ENCODE assay signal across 25 cellular contexts in genomic region chr11:9267680-9268079, GRCh38. TPM values are rescaled to one million over a fixed set of nuclear protein-coding genes. Genes with fewer than 3 reads are reported as not detected.
DNase-seq lines count a peak whose midpoint lies in the region; ATAC-seq, FAIRE-seq and TF ChIP-seq lines count a peak whose summit lies in the region.
"Had no signal": no experiment of that assay in that cellular context is flagged by ENCODE, and none has a peak within 500 bp of the region (broad histone marks: within the 10 kb centered on the region; RNA-seq: fewer than 3 reads in every experiment).

No MANE protein-coding gene starts in this region.

- TF ChIP-seq EP300 in HepG2 (IDR thresholded peaks at IDR 0.05; ENCODE audit: low read depth in 2 of 2, low read length in 2 of 2) (no peak), HepG2 (CRISPR knock-in tag; IDR thresholded peaks at IDR 0.05; ENCODE audit: borderline replicate concordance) (no peak), K562 (IDR thresholded peaks at IDR 0.05; ENCODE audit: low read length) (no peak)

- no peak overlapping the region for H2BK5ac ChIP-seq in mesenchymal stem cell (ENCODE audit: low read depth, low read length, poor library complexity, severe bottlenecking)

- no peaks in the 10 kb centered on the region; a peak in 1 of 5 replicates for H3K27me3 ChIP-seq in HepG2 (ENCODE audit: control insufficient read depth in 1 of 2, insufficient read depth in 2 of 2, low read length in 2 of 2)
- no peaks in the 10 kb centered on the region for H3K27me3 ChIP-seq in right lobe of liver
- no peaks in the 10 kb centered on the region for H3K27me3 ChIP-seq in K562 (ENCODE audit: control insufficient read depth in 2 of 2, insufficient read depth in 2 of 2, low read length in 2 of 2)
- H3K27me3 ChIP-seq in mesenchymal stem cell (ENCODE audit: control insufficient read depth in 1 of 2, insufficient read depth in 1 of 2, low read length in 2 of 2) = no peaks in the 10 kb centered on the region
- H3K27me3 ChIP-seq in upper lobe of right lung = no peaks in the 10 kb centered on the region
- H3K27me3 ChIP-seq: SJCRH30 had no signal

- no peak overlapping the region for H3K4me3 ChIP-seq in HepG2 (replicated peaks in 1 of 3; ENCODE audit: insufficient read depth in 1 of 3, low read depth in 2 of 3, low read length in 3 of 3)
- H3K4me3 ChIP-seq in right lobe of liver = no peak overlapping the region
- no peak overlapping the region for H3K4me3 ChIP-seq in K562
- H3K4me3 ChIP-seq in mesenchymal stem cell (ENCODE audit: insufficient read depth in 1 of 2, low read depth in 1 of 2, low read length in 2 of 2) = no peak overlapping the region
- H3K4me3 ChIP-seq in upper lobe of right lung = no peak overlapping the region
- H3K4me3 ChIP-seq: GM23248, PC-9, SJCRH30 had no signal

- H3K23ac ChIP-seq in mesenchymal stem cell (ENCODE audit: low read length in 2 of 2) = no peak overlapping the region

- no peaks in the 10 kb centered on the region for H3K9me1 ChIP-seq in K562 (ENCODE audit: control insufficient read depth, insufficient read depth, low read length)

- H4K8ac ChIP-seq in mesenchymal stem cell (ENCODE audit: low read length) = no peak overlapping the region

- TF ChIP-seq CTCF in HepG2 (CRISPR knock-in tag; IDR thresholded peaks at IDR 0.05) (no peak), right lobe of liver (IDR thresholded peaks at IDR 0.05) (no peak), K562 (IDR thresholded peaks at IDR 0.05 in 2 of 3, conservative IDR thresholded peaks at IDR 0.05 in 1 of 3; ENCODE audit: insufficient read depth in 2 of 3, low read depth in 1 of 3, low read length in 3 of 3) (no peak), upper lobe of right lung (IDR thresholded peaks at IDR 0.05) (no peak)

- CTCF ChIA-PET in HepG2 (lab: Yijun Ruan, JAX; ENCODE audit: low intra/inter-chr PET ratio, low total read pairs) = no interaction called here
- CTCF ChIA-PET in K562 (lab: Yijun Ruan, JAX; ENCODE audit: low intra/inter-chr PET ratio) = no interaction called here

- H3K4me1 ChIP-seq in HepG2 (ENCODE audit: insufficient read depth, low read length) = peaks cover 32% of the 10 kb centered on the region
- no peaks in the 10 kb centered on the region for H3K4me1 ChIP-seq in right lobe of liver
- peaks cover 5 to 21% of the 10 kb centered on the region in 2 experiments; a peak in 4 of 5 replicates for H3K4me1 ChIP-seq in K562 (replicated peaks in 1 of 2; ENCODE audit: control insufficient read depth in 2 of 2, insufficient read depth in 2 of 2, low read length in 2 of 2)
- H3K4me1 ChIP-seq in mesenchymal stem cell (ENCODE audit: control insufficient read depth, insufficient read depth, low read depth, low read length) = peaks cover 10% of the 10 kb centered on the region
- H3K4me1 ChIP-seq in upper lobe of right lung = no peaks in the 10 kb centered on the region

- no peak overlapping the region for H2AK5ac ChIP-seq in mesenchymal stem cell (ENCODE audit: low read length, severe bottlenecking)

- DNase-seq in HepG2 (ENCODE audit: low spot score) (no peak), right lobe of liver (no peak), K562 (ENCODE audit: extremely low read depth in 1 of 4, low spot score in 3 of 4) (no peak), mesenchymal stem cell (no peak), amniotic stem cell (lab: John Stamatoyannopoulos, UW) (no peak), upper lobe of right lung (no peak), GM19240 (ENCODE audit: insufficient read length, low spot score) (no peak)
- DNase-seq: DMS153; DND-41; GM23248; KBM-7; NCI-H1105 treated with DMSO at 0.1 percent for 48 hours; NCI-H146; NCI-H2029; NCI-H446; NCI-H524 treated with DMSO at 0.1 percent for 48 hours; NCI-H82; NK-92 treated with Interleukin-12 subunit alpha and Interleukin-12 subunit beta, amount 100 ng/mL, for 24 hours; PC-9; SJCRH30 had no signal

- no peak for TF ChIP-seq RAD21 in HepG2 (CRISPR knock-in tag; IDR thresholded peaks at IDR 0.05)
- TF ChIP-seq RAD21 in K562 (CRISPR knock-in tag; conservative IDR thresholded peaks at IDR 0.05 in 1 of 2, IDR thresholded peaks at IDR 0.05 in 1 of 2) = no peak

- BruUV-seq in HepG2 (replicated peaks; lab: Mats Ljungman, UMichigan) (no TSS peak), K562 (replicated peaks; lab: Mats Ljungman, UMichigan) (no TSS peak)

- intact Hi-C loops in HepG2 (cut with micrococcal nuclease; ENCODE audit: unreplicated experiment) = loop anchor here (5.0 to 10.0 kb wide), 2 partner anchors 45 to 117 kb away; partner anchors contain the start of genes IPO7 and TMEM41B
- intact Hi-C loops in right lobe of liver (cut with DNase I) = no loop called here
- intact Hi-C loops in K562 (cut with micrococcal nuclease) = loop anchor here (5.0 kb wide), 1 partner anchor 100 kb away; no protein-coding TSS in a partner anchor
- intact Hi-C loops in upper lobe of right lung (cut with DNase I) = no loop called here

- H3K4ac ChIP-seq in mesenchymal stem cell (ENCODE audit: low read depth in 1 of 2, low read length in 2 of 2) = no peak overlapping the region

- H3K27ac ChIP-seq in HepG2 (ENCODE audit: extremely low read length, insufficient read depth, low read length) = no peak overlapping the region
- no peak overlapping the region for H3K27ac ChIP-seq in right lobe of liver
- no peak overlapping the region for H3K27ac ChIP-seq in K562 (ENCODE audit: extremely low read depth, low read depth, low read length)
- H3K27ac ChIP-seq in mesenchymal stem cell (ENCODE audit: low read length, poor library complexity, severe bottlenecking) = no peak overlapping the region
- no peak overlapping the region for H3K27ac ChIP-seq in upper lobe of right lung
- H3K27ac ChIP-seq: GM23248, PC-9, SJCRH30 had no signal

- TF ChIP-seq POLR2A in HepG2 (IDR thresholded peaks at IDR 0.05; ENCODE audit: insufficient read depth in 1 of 2, low read depth in 2 of 2, low read length in 2 of 2) = no peak
- no peak for TF ChIP-seq POLR2A in right lobe of liver (IDR thresholded peaks at IDR 0.05)
- no peak for TF ChIP-seq POLR2A in K562 (conservative IDR thresholded peaks at IDR 0.05)

- H3K79me1 ChIP-seq in mesenchymal stem cell (replicated peaks; ENCODE audit: low read length, poor library complexity, severe bottlenecking) = no peaks in the 10 kb centered on the region

- H3K9ac ChIP-seq in HepG2 (ENCODE audit: insufficient read depth, low read depth, low read length) (no peak overlapping the region), K562 (ENCODE audit: insufficient read depth in 1 of 2, low read depth in 2 of 2, low read length in 2 of 2) (no peak overlapping the region), mesenchymal stem cell (ENCODE audit: low read length) (no peak overlapping the region)
- H3K9ac ChIP-seq: GM23248 had no signal

- no peak overlapping the region for H4K91ac ChIP-seq in mesenchymal stem cell (ENCODE audit: low read length)

- no peak overlapping the region for H2BK12ac ChIP-seq in mesenchymal stem cell (ENCODE audit: low read length in 2 of 2)

- H3K14ac ChIP-seq in mesenchymal stem cell (ENCODE audit: low read length in 2 of 2) = no peak overlapping the region

- POLR2A ChIA-PET in HepG2 (lab: Yijun Ruan, JAX) = interaction anchor here (3.1 kb wide), 1 partner anchor 47 kb away, joined by 11 read pairs; the partner anchor contains the start of gene TMEM41B
- POLR2A ChIA-PET in K562 (lab: Yijun Ruan, JAX) = interaction anchor here (3.2 kb wide), 1 partner anchor 10 kb away, joined by 17 read pairs; no protein-coding TSS in a partner anchor

- H4K20me1 ChIP-seq in HepG2 (ENCODE audit: insufficient read depth, low read length) (peaks cover 8% of the 10 kb centered on the region; the same call in 1 of the 2 replicates), K562 (replicated peaks; ENCODE audit: control insufficient read depth, insufficient read depth, low read length) (peaks cover 5% of the 10 kb centered on the region; the same call in 1 of the 2 replicates)

- ATAC-seq in HepG2 (no peak), right lobe of liver (no peak), K562 (no peak), upper lobe of right lung (no peak), GM21723 (IDR thresholded peaks at IDR 0.05; ENCODE audit: unreplicated experiment) (no peak)
- ATAC-seq: HCT116, Right ventricle myocardium inferior, SK-N-SH treated with all-trans-retinoic acid at 6 μM for 48 hours had no signal

- no peak overlapping the region for H2BK15ac ChIP-seq in mesenchymal stem cell (ENCODE audit: low read depth, poor library complexity, severe bottlenecking)

- H3K36me3 ChIP-seq in HepG2 (replicated peaks in 1 of 2; ENCODE audit: control insufficient read depth in 1 of 2, insufficient read depth in 2 of 2, low read length in 2 of 2) (no peaks in the 10 kb centered on the region), right lobe of liver (no peaks in the 10 kb centered on the region), K562 (ENCODE audit: control insufficient read depth, insufficient read depth, low read length) (no peaks in the 10 kb centered on the region), mesenchymal stem cell (ENCODE audit: control insufficient read depth in 1 of 2, insufficient read depth in 2 of 2, low read depth in 1 of 2, low read length in 2 of 2) (no peaks in the 10 kb centered on the region), upper lobe of right lung (no peaks in the 10 kb centered on the region)
- H3K36me3 ChIP-seq: SJCRH30 had no signal

- H3K79me2 ChIP-seq in HepG2 (ENCODE audit: insufficient read depth, low read length) = peaks cover 17% of the 10 kb centered on the region
- H3K79me2 ChIP-seq in K562 (ENCODE audit: control insufficient read depth, insufficient read depth, low read length) = peaks cover 20% of the 10 kb centered on the region

- no peak overlapping the region for H3K18ac ChIP-seq in mesenchymal stem cell (ENCODE audit: low read depth in 1 of 2, low read length in 2 of 2)

- H2BK120ac ChIP-seq in mesenchymal stem cell (ENCODE audit: low read depth, low read length) = no peak overlapping the region

- H3K9me3 ChIP-seq in HepG2 (ENCODE audit: low read length) = no peaks in the 10 kb centered on the region
- H3K9me3 ChIP-seq in right lobe of liver = no peaks in the 10 kb centered on the region
- no peaks in the 10 kb centered on the region for H3K9me3 ChIP-seq in K562 (replicated peaks; ENCODE audit: control insufficient read depth, insufficient read depth, low read depth, low read length)
- H3K9me3 ChIP-seq in mesenchymal stem cell (ENCODE audit: control insufficient read depth, low read length) = no peaks in the 10 kb centered on the region
- H3K9me3 ChIP-seq in upper lobe of right lung = no peaks in the 10 kb centered on the region
- H3K9me3 ChIP-seq: SJCRH30 had no signal

- FAIRE-seq in HepG2 (lab: Jason Lieb, UNC) = no peak
- no peak for FAIRE-seq in K562 (lab: Jason Lieb, UNC)
- FAIRE-seq: GM12892 had no signal

- WGBS in HepG2 (ENCODE audit: low lambda C conversion rate) = 90% methylated on average over 4 of the region's 4 CpGs
- 63% methylated on average over 4 of the region's 4 CpGs for WGBS in right lobe of liver (ENCODE audit: insufficient coverage, low coverage, low lambda C conversion rate, missing lambda C conversion rate)
- 79% methylated on average over 4 of the region's 4 CpGs for WGBS in K562 (ENCODE audit: insufficient coverage, low coverage, missing lambda C conversion rate)
- WGBS in mesenchymal stem cell = 96% methylated on average over 4 of the region's 4 CpGs

- H2AFZ ChIP-seq in HepG2 (ENCODE audit: low read length) (no peak overlapping the region), K562 (ENCODE audit: low read depth, low read length) (peak overlapping the region; percentile 70), mesenchymal stem cell (ENCODE audit: low read depth, low read length) (no peak overlapping the region)
- H2AFZ ChIP-seq: GM23248, PC-9 had no signal

- H3K4me2 ChIP-seq in HepG2 (ENCODE audit: low read depth, low read length) = peak overlapping the region; percentile 18; the same call in 1 of the 2 replicates
- no peak overlapping the region for H3K4me2 ChIP-seq in K562 (ENCODE audit: insufficient read depth, low read length)
- peak overlapping the region; percentile 34 for H3K4me2 ChIP-seq in mesenchymal stem cell (ENCODE audit: low read length, poor library complexity, severe bottlenecking)
- H3K4me2 ChIP-seq: PC-9 had no signal

- in situ Hi-C loops in HepG2 (cut with HindIII; ENCODE audit: extremely low pct_ligation_motif_present, low pct_unique_long_range_greater_than_20kb) (no loop called here), K562 (cut with MboI) (no loop called here)

RNA-seq across cellular contexts. Expression of gene DENND5A, which starts 2.5 kb away (rescaled TPM):
- total RNA-seq in HepG2 (2016; rRNA removed; fragmentation: Illumina TruSeq; extraction: Trizol) (57.7 and 63.3 TPM in 2 replicates), right lobe of liver (10 to 100 TPM; 14.4 to 38.7 (median 20.4) TPM), K562 (2014; rRNA removed) (34.4 and 40.7 TPM in 2 replicates), K562 (2014; rRNA removed; fragmentation: Illumina TruSeq; extraction: Trizol) (58.3 and 60.4 TPM in 2 replicates), K562 (2015; rRNA removed; fragmentation: Illumina TruSeq; extraction: Trizol) (58.5 and 60.4 TPM in 2 replicates), K562 (2021) (45.2 and 46.3 TPM in 2 replicates), upper lobe of right lung (90.8 TPM)
- 50.7 and 55.3 TPM in 2 replicates for total RNA-seq in HepG2 (2016; cell fraction: cytosol; rRNA removed; fragmentation: Illumina TruSeq; extraction: Trizol; ENCODE audit: low read depth)
- total RNA-seq in HepG2 (2016; cell fraction: insoluble cytoplasmic fraction; rRNA removed; fragmentation: Illumina TruSeq; extraction: Trizol) = 49.9 and 57.0 TPM in 2 replicates
- total RNA-seq in HepG2 (2016; cell fraction: membrane; rRNA removed; fragmentation: Illumina TruSeq; extraction: Trizol) = 72.0 and 73.6 TPM in 2 replicates
- total RNA-seq in HepG2 (2016; cell fraction: nucleus; rRNA removed; fragmentation: Illumina TruSeq; extraction: Trizol) = 57.7 and 69.2 TPM in 2 replicates
- polyA plus RNA-seq in HepG2 (2011; rRNA removed) (145 and 158 TPM in 2 replicates), K562 (2011; rRNA removed) (130 and 160 TPM in 2 replicates), K562 (2014; fragmentation: Illumina TruSeq; extraction: Trizol) (78.4 and 86.4 TPM in 2 replicates), K562 (2014; fragmentation: Nextera tagmentation; extraction: Ambion mirVana) (10 to 100 TPM; 11.7 to 12.3 TPM), K562 (2014; rRNA removed) (35.3 and 43.2 TPM in 2 replicates)
- 107 and 120 TPM in 2 replicates for polyA plus RNA-seq in HepG2 (2011; cell fraction: cytosol; rRNA removed)
- 235 and 247 TPM in 2 replicates for polyA plus RNA-seq in HepG2 (2011; cell fraction: nucleus; rRNA removed)
- 46.6 and 55.7 TPM in 2 replicates for polyA plus RNA-seq in HepG2 (2012)
- 9.6 and 10.6 TPM in 2 replicates for polyA plus RNA-seq in HepG2 (2016; cell fraction: cytosol; fragmentation: Illumina TruSeq; extraction: Trizol; ENCODE audit: low read depth)
- polyA plus RNA-seq in HepG2 (2016; cell fraction: insoluble cytoplasmic fraction; fragmentation: Illumina TruSeq; extraction: Trizol; ENCODE audit: low read depth) = 47.8 and 51.4 TPM in 2 replicates
- polyA plus RNA-seq in HepG2 (2016; cell fraction: membrane; fragmentation: Illumina TruSeq; extraction: Trizol; ENCODE audit: low read depth) = 34.7 and 37.8 TPM in 2 replicates
- polyA plus RNA-seq in HepG2 (2016; cell fraction: nucleus; fragmentation: Illumina TruSeq; extraction: Trizol; ENCODE audit: insufficient read depth, low read depth) = 69.5 and 73.3 TPM in 2 replicates
- polyA minus RNA-seq in HepG2 (2011; rRNA and poly(A)+ RNA removed; ENCODE audit: low replicate concordance) = 364 and 452 TPM in 2 replicates
- 57.6 and 73.9 TPM in 2 replicates for polyA minus RNA-seq in HepG2 (2011; cell fraction: cytosol; rRNA and poly(A)+ RNA removed)
- polyA minus RNA-seq in HepG2 (2011; cell fraction: nucleus; rRNA and poly(A)+ RNA removed) = 178 and 232 TPM in 2 replicates
- 370 and 438 TPM in 2 replicates for total RNA-seq in K562 (2011; cell fraction: chromatin; rRNA removed; ENCODE audit: low replicate concordance)
- 176 and 183 TPM in 2 replicates for total RNA-seq in K562 (2011; cell fraction: nucleolus; rRNA removed)
- total RNA-seq in K562 (2011; cell fraction: nucleoplasm; rRNA removed) = 234 and 247 TPM in 2 replicates
- polyA plus RNA-seq in K562 (2011; cell fraction: cytosol; rRNA removed) = 161 and 174 TPM in 2 replicates
- polyA plus RNA-seq in K562 (2011; cell fraction: nucleus; rRNA removed) = 234 and 274 TPM in 2 replicates
- polyA plus RNA-seq in K562 (2012) = 37.7 and 80.9 TPM in 2 replicates
- polyA minus RNA-seq in K562 (2011; rRNA and poly(A)+ RNA removed) = 285 and 322 TPM in 2 replicates
- polyA minus RNA-seq in K562 (2011; cell fraction: cytosol; rRNA and poly(A)+ RNA removed) = 90.1 and 96.1 TPM in 2 replicates
- polyA minus RNA-seq in K562 (2011; cell fraction: nucleus; rRNA and poly(A)+ RNA removed) = 122 and 241 TPM in 2 replicates
- 55.3 TPM for polyA plus RNA-seq in mesenchymal stem cell (2013, experiment 1 of 2)
- polyA plus RNA-seq in mesenchymal stem cell (2013, experiment 2 of 2) = 56.6 TPM

RNA-seq across cellular contexts. Expression of gene TMEM41B, which starts 46.7 kb away (rescaled TPM):
- 18.8 and 36.8 TPM in 2 replicates for total RNA-seq in HepG2 (2016; rRNA removed; fragmentation: Illumina TruSeq; extraction: Trizol)
- total RNA-seq in HepG2 (2016; cell fraction: cytosol; rRNA removed; fragmentation: Illumina TruSeq; extraction: Trizol; ENCODE audit: low read depth) = 6.1 and 7.4 TPM in 2 replicates
- 18.2 and 37.3 TPM in 2 replicates for total RNA-seq in HepG2 (2016; cell fraction: insoluble cytoplasmic fraction; rRNA removed; fragmentation: Illumina TruSeq; extraction: Trizol)
- total RNA-seq in HepG2 (2016; cell fraction: membrane; rRNA removed; fragmentation: Illumina TruSeq; extraction: Trizol) = 8.3 and 10.7 TPM in 2 replicates
- total RNA-seq in HepG2 (2016; cell fraction: nucleus; rRNA removed; fragmentation: Illumina TruSeq; extraction: Trizol) = 46.8 and 49.9 TPM in 2 replicates
- 48.1 and 48.4 TPM in 2 replicates for polyA plus RNA-seq in HepG2 (2011; rRNA removed)
- 13.9 and 25.1 TPM in 2 replicates for polyA plus RNA-seq in HepG2 (2011; cell fraction: cytosol; rRNA removed)
- 69.1 and 76.5 TPM in 2 replicates for polyA plus RNA-seq in HepG2 (2011; cell fraction: nucleus; rRNA removed)
- polyA plus RNA-seq in HepG2 (2012) = 31.0 and 36.5 TPM in 2 replicates
- 1.7 and 2.1 TPM in 2 replicates for polyA plus RNA-seq in HepG2 (2016; cell fraction: cytosol; fragmentation: Illumina TruSeq; extraction: Trizol; ENCODE audit: low read depth)
- 13.1 and 14.1 TPM in 2 replicates for polyA plus RNA-seq in HepG2 (2016; cell fraction: insoluble cytoplasmic fraction; fragmentation: Illumina TruSeq; extraction: Trizol; ENCODE audit: low read depth)
- 3.2 and 4.1 TPM in 2 replicates for polyA plus RNA-seq in HepG2 (2016; cell fraction: membrane; fragmentation: Illumina TruSeq; extraction: Trizol; ENCODE audit: low read depth)
- 88.7 and 89.2 TPM in 2 replicates for polyA plus RNA-seq in HepG2 (2016; cell fraction: nucleus; fragmentation: Illumina TruSeq; extraction: Trizol; ENCODE audit: insufficient read depth, low read depth)
- 21.1 and 32.0 TPM in 2 replicates for polyA minus RNA-seq in HepG2 (2011; rRNA and poly(A)+ RNA removed; ENCODE audit: low replicate concordance)
- polyA minus RNA-seq in HepG2 (2011; cell fraction: cytosol; rRNA and poly(A)+ RNA removed) = 20.0 and 28.9 TPM in 2 replicates
- polyA minus RNA-seq in HepG2 (2011; cell fraction: nucleus; rRNA and poly(A)+ RNA removed) = 66.4 and 70.9 TPM in 2 replicates
- 10 to 100 TPM; 14.4 to 30.0 (median 23.2) TPM for total RNA-seq in right lobe of liver
- 126 and 247 TPM in 2 replicates for total RNA-seq in K562 (2011; cell fraction: chromatin; rRNA removed; ENCODE audit: low replicate concordance)
- total RNA-seq in K562 (2011; cell fraction: nucleolus; rRNA removed) = 91.1 and 96.4 TPM in 2 replicates
- 150 and 203 TPM in 2 replicates for total RNA-seq in K562 (2011; cell fraction: nucleoplasm; rRNA removed)
- 58.5 and 65.8 TPM in 2 replicates for total RNA-seq in K562 (2014; rRNA removed)
- total RNA-seq in K562 (2014; rRNA removed; fragmentation: Illumina TruSeq; extraction: Trizol) = 51.5 and 58.8 TPM in 2 replicates
- total RNA-seq in K562 (2015; rRNA removed; fragmentation: Illumina TruSeq; extraction: Trizol) = 34.5 and 37.0 TPM in 2 replicates
- total RNA-seq in K562 (2021) = 44.3 and 48.7 TPM in 2 replicates
- 79.6 and 89.6 TPM in 2 replicates for polyA plus RNA-seq in K562 (2011; rRNA removed)
- 25.0 and 45.7 TPM in 2 replicates for polyA plus RNA-seq in K562 (2011; cell fraction: cytosol; rRNA removed)
- polyA plus RNA-seq in K562 (2011; cell fraction: nucleus; rRNA removed) = 60.6 and 87.8 TPM in 2 replicates
- polyA plus RNA-seq in K562 (2012) = 28.0 and 30.7 TPM in 2 replicates
- 28.1 and 28.8 TPM in 2 replicates for polyA plus RNA-seq in K562 (2014; fragmentation: Illumina TruSeq; extraction: Trizol)
- polyA plus RNA-seq in K562 (2014; fragmentation: Nextera tagmentation; extraction: Ambion mirVana) = 10 to 100 TPM; 17.1 to 24.7 TPM
- polyA plus RNA-seq in K562 (2014; rRNA removed) = 58.7 and 75.6 TPM in 2 replicates
- 48.1 and 48.6 TPM in 2 replicates for polyA minus RNA-seq in K562 (2011; rRNA and poly(A)+ RNA removed)
- 23.0 and 24.4 TPM in 2 replicates for polyA minus RNA-seq in K562 (2011; cell fraction: cytosol; rRNA and poly(A)+ RNA removed)
- 34.3 and 57.6 TPM in 2 replicates for polyA minus RNA-seq in K562 (2011; cell fraction: nucleus; rRNA and poly(A)+ RNA removed)
- 40.9 TPM for polyA plus RNA-seq in mesenchymal stem cell (2013, experiment 1 of 2)
- 42.9 TPM for polyA plus RNA-seq in mesenchymal stem cell (2013, experiment 2 of 2)
- total RNA-seq in upper lobe of right lung = 71.6 TPM

Comparison
In these comparisons a context has a peak if more than half of its experiments do, and no peak if none do; other contexts are left out.
1. intact Hi-C loops: an anchor here in HepG2 (5.0 to 10.0 kb wide) and K562 (5.0 kb wide); none called in right lobe of liver and upper lobe of right lung.